ENCODE assay signal across 11 cellular contexts in genomic region chr6:135270676-135271536, GRCh38.
DNase-seq lines count a peak whose midpoint lies in the region; ATAC-seq and TF ChIP-seq lines count a peak whose summit lies in the region.
"Had no signal": no experiment of that assay in that cellular context is flagged by ENCODE, and none has a peak within 500 bp of the region (broad histone marks: within the 10 kb centered on the region; RNA-seq: fewer than 3 reads in every experiment).

No MANE protein-coding gene starts in this region.

- H3K4me3 Mint-ChIP-seq in stimulated activated naive B cell treated with anti-CD40 and anti-IgM and Interleukin-4, amounts not matched to agents 10 μg/mL and 1 μg/mL and 100 μg/mL, for 72 hours: no peak overlapping the region
- H3K4me3 Mint-ChIP-seq: CD8-positive, alpha-beta T cell; T-helper 1 cell treated with Interleukin-12 subunit alpha and Interleukin-12 subunit beta and Interleukin-4 antibody, amounts not matched to agents 30 μg/mL and 1 μg/mL, for 36 hours had no signal

- intact Hi-C loops in esophagus squamous epithelium (cut with DNase I): no loop called here
- intact Hi-C loops in ascending aorta (cut with DNase I): no loop called here

- no peaks in the 10 kb centered on the region for H3K36me3 ChIP-seq in esophagus squamous epithelium
- no peaks in the 10 kb centered on the region for H3K36me3 ChIP-seq in neutrophil
- no peaks in the 10 kb centered on the region for H3K36me3 ChIP-seq in ascending aorta

- H3K9me3 ChIP-seq in esophagus squamous epithelium: no peaks in the 10 kb centered on the region
- no peaks in the 10 kb centered on the region for H3K9me3 ChIP-seq in neutrophil
- H3K9me3 ChIP-seq in ascending aorta: no peaks in the 10 kb centered on the region

- H3K4me1 Mint-ChIP-seq in stimulated activated naive B cell treated with anti-CD40 and anti-IgM and Interleukin-4, amounts not matched to agents 10 μg/mL and 1 μg/mL and 100 μg/mL, for 72 hours: peaks cover 30 to 66% of the 10 kb centered on the region in 2 donors

- no peak for TF ChIP-seq POLR2A in esophagus squamous epithelium (IDR thresholded peaks at IDR 0.05)

- H3K27ac ChIP-seq in esophagus squamous epithelium: peak overlapping the region; percentile 81 to 89 (median 86)
- peak overlapping the region; percentile 56 for H3K27ac ChIP-seq in neutrophil
- H3K27ac ChIP-seq in ascending aorta: no peak overlapping the region

- H3K4me1 ChIP-seq in esophagus squamous epithelium (peaks cover 0 to 53% (median 9%) of the 10 kb centered on the region in 3 donors), neutrophil (ENCODE audit: control insufficient read depth in 1 of 2, insufficient read depth in 1 of 2, low read depth in 1 of 2, low read length in 1 of 2) (peaks cover 13 to 24% of the 10 kb centered on the region in 2 experiments), ascending aorta (no peaks in the 10 kb centered on the region)

- no peak overlapping the region for H3K27ac Mint-ChIP-seq in stimulated activated naive B cell treated with anti-CD40 and anti-IgM and Interleukin-4, amounts not matched to agents 10 μg/mL and 1 μg/mL and 100 μg/mL, for 72 hours
- H3K27ac Mint-ChIP-seq: CD8-positive, alpha-beta T cell; T-helper 1 cell treated with Interleukin-12 subunit alpha and Interleukin-12 subunit beta and Interleukin-4 antibody, amounts not matched to agents 30 μg/mL and 1 μg/mL, for 36 hours had no signal

- H3K4me3 ChIP-seq in esophagus squamous epithelium: peak overlapping the region in 3 of 4 donors; percentile 14 to 21 (median 18)
- peak overlapping the region in 1 of 2 experiments; percentile 32 for H3K4me3 ChIP-seq in neutrophil (ENCODE audit: low read depth in 1 of 2, low read length in 1 of 2)
- no peak overlapping the region for H3K4me3 ChIP-seq in ascending aorta

- WGBS in esophagus squamous epithelium, 2 donors: 27 to 37% methylated on average over 6 to 9 of the region's 11 CpGs

- H3K27me3 Mint-ChIP-seq in stimulated activated naive B cell treated with anti-CD40 and anti-IgM and Interleukin-4, amounts not matched to agents 10 μg/mL and 1 μg/mL and 100 μg/mL, for 72 hours: no peaks in the 10 kb centered on the region

- H3K36me3 Mint-ChIP-seq in stimulated activated naive B cell treated with anti-CD40 and anti-IgM and Interleukin-4, amounts not matched to agents 10 μg/mL and 1 μg/mL and 100 μg/mL, for 72 hours: no peaks in the 10 kb centered on the region
- H3K36me3 Mint-ChIP-seq: CD8-positive, alpha-beta T cell had no signal

- ATAC-seq in HG03280 (IDR thresholded peaks at IDR 0.05; ENCODE audit: unreplicated experiment) (no peak), HG02642 (IDR thresholded peaks at IDR 0.05; ENCODE audit: poor library complexity, unreplicated experiment) (no peak)
- no peak for ATAC-seq in stimulated activated naive B cell treated with anti-CD40 and anti-IgM and Interleukin-4, amounts not matched to agents 10 μg/mL and 1 μg/mL and 100 μg/mL, for 72 hours (replicated peaks)
- ATAC-seq: CD8-positive, alpha-beta T cell had no signal

- DNase-seq in HPDE6-E6E7 (ENCODE audit: extremely low spot score): peak; percentile 43
- DNase-seq in NCI-H69 (lab: John Stamatoyannopoulos, UW): peak; percentile 99
- no peak for DNase-seq in esophagus squamous epithelium (lab: John Stamatoyannopoulos, UW)
- no peak for DNase-seq in ascending aorta (ENCODE audit: low spot score in 2 of 2)
- DNase-seq in stimulated activated naive B cell treated with anti-CD40 and anti-IgM and Interleukin-4, amounts not matched to agents 10 μg/mL and 1 μg/mL and 100 μg/mL, for 72 hours: no peak
- DNase-seq: CD8-positive, alpha-beta T cell; NCI-H1694 treated with DMSO at 0.1 percent for 48 hours had no signal

- H3K27me3 ChIP-seq in esophagus squamous epithelium (no peaks in the 10 kb centered on the region), neutrophil (no peaks in the 10 kb centered on the region), ascending aorta (no peaks in the 10 kb centered on the region)

- no peaks in the 10 kb centered on the region for H3K9me3 Mint-ChIP-seq in stimulated activated naive B cell treated with anti-CD40 and anti-IgM and Interleukin-4, amounts not matched to agents 10 μg/mL and 1 μg/mL and 100 μg/mL, for 72 hours
- H3K9me3 Mint-ChIP-seq: CD8-positive, alpha-beta T cell; T-helper 1 cell treated with Interleukin-12 subunit alpha and Interleukin-12 subunit beta and Interleukin-4 antibody, amounts not matched to agents 30 μg/mL and 1 μg/mL, for 36 hours had no signal

- no peak for TF ChIP-seq CTCF in esophagus squamous epithelium (IDR thresholded peaks at IDR 0.05)
- TF ChIP-seq CTCF in neutrophil (IDR thresholded peaks at IDR 0.05): no peak
- TF ChIP-seq CTCF in ascending aorta (IDR thresholded peaks at IDR 0.05): no peak

Comparison
In these comparisons a context has a peak if more than half of its experiments do, and no peak if none do; other contexts are left out.
1. DNase-seq: peak in HPDE6-E6E7 (single experiment) and NCI-H69 (single experiment); none in esophagus squamous epithelium (single experiment), ascending aorta (0 of 2) and stimulated activated naive B cell treated with anti-CD40 and anti-IgM and Interleukin-4, amounts not matched to agents 10 μg/mL and 1 μg/mL and 100 μg/mL, for 72 hours (single experiment).
2. H3K27ac ChIP-seq: peak in esophagus squamous epithelium (4 of 4) and neutrophil (single experiment); none in ascending aorta (0 of 2).
3. H3K4me3 ChIP-seq: peak in esophagus squamous epithelium (3 of 4); none in ascending aorta (0 of 2).